1 cellular context compared by ENCODE assay signal in genomic region chr1:108199781-108200626, GRCh38.
TF ChIP-seq lines count a peak whose summit lies in the region.

TSS of gene SLC25A24 (minus strand) at chr1:108200343. CDS start at chr1:108200138, 205 bp downstream.

TF ChIP-seq in K562, 482 proteins besides CTCF, POLR2A, EP300 and RAD21 (continued from another document and continues in another):
- TF ChIP-seq RBM25 (IDR thresholded peaks at IDR 0.05; ENCODE audit: low read depth, low read length, severe bottlenecking) (peak; percentile 27), PHF21A (IDR thresholded peaks at IDR 0.05; ENCODE audit: borderline replicate concordance, low read depth) (no peak), RNF2 (IDR thresholded peaks at IDR 0.05) (no peak; the same call in 1 of the 2 replicates), RBM15 (IDR thresholded peaks at IDR 0.05; ENCODE audit: insufficient read depth, low read length) (no peak), ETV5 (CRISPR knock-in tag; IDR thresholded peaks at IDR 0.05; ENCODE audit: low read depth) (peak; percentile 68; the same call in 1 of the 2 replicates), TSHZ1 (CRISPR knock-in tag; IDR thresholded peaks at IDR 0.05) (no peak), TCFL5 (CRISPR knock-in tag; conservative IDR thresholded peaks at IDR 0.05) (no peak), CCAR2 (IDR thresholded peaks at IDR 0.05; ENCODE audit: low read depth, low read length) (no peak), YY1 (IDR thresholded peaks at IDR 0.05; ENCODE audit: borderline replicate concordance in 1 of 3, control insufficient read depth in 1 of 3, extremely low read depth in 1 of 3, insufficient read depth in 3 of 3, insufficient read length in 1 of 3, insufficient replicate concordance in 2 of 3, low read depth in 1 of 3, low read length in 2 of 3) (peak in 1 of 3 experiments; percentile 17), RAD51 (IDR thresholded peaks at IDR 0.05; ENCODE audit: borderline replicate concordance, low read depth) (no peak), PREB (CRISPR knock-in tag; IDR thresholded peaks at IDR 0.05) (peak; percentile 71; the same call in 1 of the 2 replicates), FIP1L1 (IDR thresholded peaks at IDR 0.05; ENCODE audit: low read depth, low read length, poor library complexity, severe bottlenecking) (peak; percentile 73), SNAPC5 (CRISPR knock-in tag; IDR thresholded peaks at IDR 0.05) (no peak), NCOA4 (IDR thresholded peaks at IDR 0.05; ENCODE audit: partially characterized antibody) (no peak), ZBED1 (IDR thresholded peaks at IDR 0.05) (no peak), IRF2 (CRISPR knock-in tag; IDR thresholded peaks at IDR 0.05) (no peak), ZBTB8A (IDR thresholded peaks at IDR 0.05; ENCODE audit: partially characterized antibody) (no peak), SRSF1 (IDR thresholded peaks at IDR 0.05; ENCODE audit: low read depth, low read length) (no peak), ZNF644 (tag; IDR thresholded peaks at IDR 0.05; ENCODE audit: low read depth) (no peak), MEF2D (tag; conservative IDR thresholded peaks at IDR 0.05; ENCODE audit: low read depth) (no peak), CHD2 (IDR thresholded peaks at IDR 0.05; ENCODE audit: low read depth, low read length) (peak; percentile 73; the same call in 1 of the 2 replicates), NR2F6 (CRISPR knock-in tag; IDR thresholded peaks at IDR 0.05) (no peak), MAFG (tag; conservative IDR thresholded peaks at IDR 0.05) (no peak), KLF6 (CRISPR knock-in tag; IDR thresholded peaks at IDR 0.05; ENCODE audit: borderline replicate concordance) (no peak), FOS (IDR thresholded peaks at IDR 0.05; ENCODE audit: extremely low read depth, insufficient read length) (no peak), ELF4 (CRISPR knock-in tag; IDR thresholded peaks at IDR 0.05) (peak; percentile 54; the same call in 1 of the 2 replicates), EGR1 (conservative IDR thresholded peaks at IDR 0.05) (no peak), NFIX (CRISPR knock-in tag; IDR thresholded peaks at IDR 0.05; ENCODE audit: low read depth) (no peak), PRPF4 (IDR thresholded peaks at IDR 0.05; ENCODE audit: insufficient read depth, low read depth, low read length, poor library complexity, severe bottlenecking) (no peak), EZH2 (IDR thresholded peaks at IDR 0.05; ENCODE audit: borderline replicate concordance, low read depth, low read length) (no peak), TSC22D4 (tag; IDR thresholded peaks at IDR 0.05) (no peak), PTBP1 (IDR thresholded peaks at IDR 0.05; ENCODE audit: low read depth, low read length) (no peak), PTRF (tag; IDR thresholded peaks at IDR 0.05) (no peak), NEUROD1 (IDR thresholded peaks at IDR 0.05; ENCODE audit: borderline replicate concordance, low read depth, low read length, partially characterized antibody) (no peak), ZNF124 (CRISPR knock-in tag; IDR thresholded peaks at IDR 0.05) (no peak; the same call in 1 of the 2 replicates), TCF7 (IDR thresholded peaks at IDR 0.05; ENCODE audit: borderline replicate concordance) (no peak), MCM2 (IDR thresholded peaks at IDR 0.05; ENCODE audit: low read depth) (no peak), RFX7 (CRISPR knock-in tag; IDR thresholded peaks at IDR 0.05) (no peak), KAT2B (IDR thresholded peaks at IDR 0.05; ENCODE audit: low read depth, low read length) (no peak), ZNF778 (CRISPR knock-in tag; IDR thresholded peaks at IDR 0.05) (no peak), SRF (CRISPR knock-in tag; IDR thresholded peaks at IDR 0.05) (no peak), NCOA2 (IDR thresholded peaks at IDR 0.05; ENCODE audit: partially characterized antibody in 2 of 2) (no peak)
- TF ChIP-seq, protein P1, sequence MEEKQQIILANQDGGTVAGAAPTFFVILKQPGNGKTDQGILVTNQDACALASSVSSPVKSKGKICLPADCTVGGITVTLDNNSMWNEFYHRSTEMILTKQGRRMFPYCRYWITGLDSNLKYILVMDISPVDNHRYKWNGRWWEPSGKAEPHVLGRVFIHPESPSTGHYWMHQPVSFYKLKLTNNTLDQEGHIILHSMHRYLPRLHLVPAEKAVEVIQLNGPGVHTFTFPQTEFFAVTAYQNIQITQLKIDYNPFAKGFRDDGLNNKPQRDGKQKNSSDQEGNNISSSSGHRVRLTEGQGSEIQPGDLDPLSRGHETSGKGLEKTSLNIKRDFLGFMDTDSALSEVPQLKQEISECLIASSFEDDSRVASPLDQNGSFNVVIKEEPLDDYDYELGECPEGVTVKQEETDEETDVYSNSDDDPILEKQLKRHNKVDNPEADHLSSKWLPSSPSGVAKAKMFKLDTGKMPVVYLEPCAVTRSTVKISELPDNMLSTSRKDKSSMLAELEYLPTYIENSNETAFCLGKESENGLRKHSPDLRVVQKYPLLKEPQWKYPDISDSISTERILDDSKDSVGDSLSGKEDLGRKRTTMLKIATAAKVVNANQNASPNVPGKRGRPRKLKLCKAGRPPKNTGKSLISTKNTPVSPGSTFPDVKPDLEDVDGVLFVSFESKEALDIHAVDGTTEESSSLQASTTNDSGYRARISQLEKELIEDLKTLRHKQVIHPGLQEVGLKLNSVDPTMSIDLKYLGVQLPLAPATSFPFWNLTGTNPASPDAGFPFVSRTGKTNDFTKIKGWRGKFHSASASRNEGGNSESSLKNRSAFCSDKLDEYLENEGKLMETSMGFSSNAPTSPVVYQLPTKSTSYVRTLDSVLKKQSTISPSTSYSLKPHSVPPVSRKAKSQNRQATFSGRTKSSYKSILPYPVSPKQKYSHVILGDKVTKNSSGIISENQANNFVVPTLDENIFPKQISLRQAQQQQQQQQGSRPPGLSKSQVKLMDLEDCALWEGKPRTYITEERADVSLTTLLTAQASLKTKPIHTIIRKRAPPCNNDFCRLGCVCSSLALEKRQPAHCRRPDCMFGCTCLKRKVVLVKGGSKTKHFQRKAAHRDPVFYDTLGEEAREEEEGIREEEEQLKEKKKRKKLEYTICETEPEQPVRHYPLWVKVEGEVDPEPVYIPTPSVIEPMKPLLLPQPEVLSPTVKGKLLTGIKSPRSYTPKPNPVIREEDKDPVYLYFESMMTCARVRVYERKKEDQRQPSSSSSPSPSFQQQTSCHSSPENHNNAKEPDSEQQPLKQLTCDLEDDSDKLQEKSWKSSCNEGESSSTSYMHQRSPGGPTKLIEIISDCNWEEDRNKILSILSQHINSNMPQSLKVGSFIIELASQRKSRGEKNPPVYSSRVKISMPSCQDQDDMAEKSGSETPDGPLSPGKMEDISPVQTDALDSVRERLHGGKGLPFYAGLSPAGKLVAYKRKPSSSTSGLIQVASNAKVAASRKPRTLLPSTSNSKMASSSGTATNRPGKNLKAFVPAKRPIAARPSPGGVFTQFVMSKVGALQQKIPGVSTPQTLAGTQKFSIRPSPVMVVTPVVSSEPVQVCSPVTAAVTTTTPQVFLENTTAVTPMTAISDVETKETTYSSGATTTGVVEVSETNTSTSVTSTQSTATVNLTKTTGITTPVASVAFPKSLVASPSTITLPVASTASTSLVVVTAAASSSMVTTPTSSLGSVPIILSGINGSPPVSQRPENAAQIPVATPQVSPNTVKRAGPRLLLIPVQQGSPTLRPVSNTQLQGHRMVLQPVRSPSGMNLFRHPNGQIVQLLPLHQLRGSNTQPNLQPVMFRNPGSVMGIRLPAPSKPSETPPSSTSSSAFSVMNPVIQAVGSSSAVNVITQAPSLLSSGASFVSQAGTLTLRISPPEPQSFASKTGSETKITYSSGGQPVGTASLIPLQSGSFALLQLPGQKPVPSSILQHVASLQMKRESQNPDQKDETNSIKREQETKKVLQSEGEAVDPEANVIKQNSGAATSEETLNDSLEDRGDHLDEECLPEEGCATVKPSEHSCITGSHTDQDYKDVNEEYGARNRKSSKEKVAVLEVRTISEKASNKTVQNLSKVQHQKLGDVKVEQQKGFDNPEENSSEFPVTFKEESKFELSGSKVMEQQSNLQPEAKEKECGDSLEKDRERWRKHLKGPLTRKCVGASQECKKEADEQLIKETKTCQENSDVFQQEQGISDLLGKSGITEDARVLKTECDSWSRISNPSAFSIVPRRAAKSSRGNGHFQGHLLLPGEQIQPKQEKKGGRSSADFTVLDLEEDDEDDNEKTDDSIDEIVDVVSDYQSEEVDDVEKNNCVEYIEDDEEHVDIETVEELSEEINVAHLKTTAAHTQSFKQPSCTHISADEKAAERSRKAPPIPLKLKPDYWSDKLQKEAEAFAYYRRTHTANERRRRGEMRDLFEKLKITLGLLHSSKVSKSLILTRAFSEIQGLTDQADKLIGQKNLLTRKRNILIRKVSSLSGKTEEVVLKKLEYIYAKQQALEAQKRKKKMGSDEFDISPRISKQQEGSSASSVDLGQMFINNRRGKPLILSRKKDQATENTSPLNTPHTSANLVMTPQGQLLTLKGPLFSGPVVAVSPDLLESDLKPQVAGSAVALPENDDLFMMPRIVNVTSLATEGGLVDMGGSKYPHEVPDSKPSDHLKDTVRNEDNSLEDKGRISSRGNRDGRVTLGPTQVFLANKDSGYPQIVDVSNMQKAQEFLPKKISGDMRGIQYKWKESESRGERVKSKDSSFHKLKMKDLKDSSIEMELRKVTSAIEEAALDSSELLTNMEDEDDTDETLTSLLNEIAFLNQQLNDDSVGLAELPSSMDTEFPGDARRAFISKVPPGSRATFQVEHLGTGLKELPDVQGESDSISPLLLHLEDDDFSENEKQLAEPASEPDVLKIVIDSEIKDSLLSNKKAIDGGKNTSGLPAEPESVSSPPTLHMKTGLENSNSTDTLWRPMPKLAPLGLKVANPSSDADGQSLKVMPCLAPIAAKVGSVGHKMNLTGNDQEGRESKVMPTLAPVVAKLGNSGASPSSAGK (IDR thresholded peaks at IDR 0.05), result peak; percentile 87
- TF ChIP-seq, protein P2, sequence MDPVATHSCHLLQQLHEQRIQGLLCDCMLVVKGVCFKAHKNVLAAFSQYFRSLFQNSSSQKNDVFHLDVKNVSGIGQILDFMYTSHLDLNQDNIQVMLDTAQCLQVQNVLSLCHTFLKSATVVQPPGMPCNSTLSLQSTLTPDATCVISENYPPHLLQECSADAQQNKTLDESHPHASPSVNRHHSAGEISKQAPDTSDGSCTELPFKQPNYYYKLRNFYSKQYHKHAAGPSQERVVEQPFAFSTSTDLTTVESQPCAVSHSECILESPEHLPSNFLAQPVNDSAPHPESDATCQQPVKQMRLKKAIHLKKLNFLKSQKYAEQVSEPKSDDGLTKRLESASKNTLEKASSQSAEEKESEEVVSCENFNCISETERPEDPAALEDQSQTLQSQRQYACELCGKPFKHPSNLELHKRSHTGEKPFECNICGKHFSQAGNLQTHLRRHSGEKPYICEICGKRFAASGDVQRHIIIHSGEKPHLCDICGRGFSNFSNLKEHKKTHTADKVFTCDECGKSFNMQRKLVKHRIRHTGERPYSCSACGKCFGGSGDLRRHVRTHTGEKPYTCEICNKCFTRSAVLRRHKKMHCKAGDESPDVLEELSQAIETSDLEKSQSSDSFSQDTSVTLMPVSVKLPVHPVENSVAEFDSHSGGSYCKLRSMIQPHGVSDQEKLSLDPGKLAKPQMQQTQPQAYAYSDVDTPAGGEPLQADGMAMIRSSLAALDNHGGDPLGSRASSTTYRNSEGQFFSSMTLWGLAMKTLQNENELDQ (CRISPR knock-in tag; IDR thresholded peaks at IDR 0.05; ENCODE audit: borderline replicate concordance), result no peak
- TF ChIP-seq, protein P3, sequence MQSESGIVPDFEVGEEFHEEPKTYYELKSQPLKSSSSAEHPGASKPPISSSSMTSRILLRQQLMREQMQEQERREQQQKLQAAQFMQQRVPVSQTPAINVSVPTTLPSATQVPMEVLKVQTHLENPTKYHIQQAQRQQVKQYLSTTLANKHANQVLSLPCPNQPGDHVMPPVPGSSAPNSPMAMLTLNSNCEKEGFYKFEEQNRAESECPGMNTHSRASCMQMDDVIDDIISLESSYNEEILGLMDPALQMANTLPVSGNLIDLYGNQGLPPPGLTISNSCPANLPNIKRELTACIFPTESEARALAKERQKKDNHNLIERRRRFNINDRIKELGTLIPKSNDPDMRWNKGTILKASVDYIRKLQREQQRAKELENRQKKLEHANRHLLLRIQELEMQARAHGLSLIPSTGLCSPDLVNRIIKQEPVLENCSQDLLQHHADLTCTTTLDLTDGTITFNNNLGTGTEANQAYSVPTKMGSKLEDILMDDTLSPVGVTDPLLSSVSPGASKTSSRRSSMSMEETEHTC (IDR thresholded peaks at IDR 0.05), result no peak
- TF ChIP-seq, protein P4, sequence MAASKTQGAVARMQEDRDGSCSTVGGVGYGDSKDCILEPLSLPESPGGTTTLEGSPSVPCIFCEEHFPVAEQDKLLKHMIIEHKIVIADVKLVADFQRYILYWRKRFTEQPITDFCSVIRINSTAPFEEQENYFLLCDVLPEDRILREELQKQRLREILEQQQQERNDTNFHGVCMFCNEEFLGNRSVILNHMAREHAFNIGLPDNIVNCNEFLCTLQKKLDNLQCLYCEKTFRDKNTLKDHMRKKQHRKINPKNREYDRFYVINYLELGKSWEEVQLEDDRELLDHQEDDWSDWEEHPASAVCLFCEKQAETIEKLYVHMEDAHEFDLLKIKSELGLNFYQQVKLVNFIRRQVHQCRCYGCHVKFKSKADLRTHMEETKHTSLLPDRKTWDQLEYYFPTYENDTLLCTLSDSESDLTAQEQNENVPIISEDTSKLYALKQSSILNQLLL (CRISPR knock-in tag; IDR thresholded peaks at IDR 0.05; ENCODE audit: borderline replicate concordance), result no peak
